8 cellular contexts compared by ENCODE assay signal in the genomic region with DNA sequence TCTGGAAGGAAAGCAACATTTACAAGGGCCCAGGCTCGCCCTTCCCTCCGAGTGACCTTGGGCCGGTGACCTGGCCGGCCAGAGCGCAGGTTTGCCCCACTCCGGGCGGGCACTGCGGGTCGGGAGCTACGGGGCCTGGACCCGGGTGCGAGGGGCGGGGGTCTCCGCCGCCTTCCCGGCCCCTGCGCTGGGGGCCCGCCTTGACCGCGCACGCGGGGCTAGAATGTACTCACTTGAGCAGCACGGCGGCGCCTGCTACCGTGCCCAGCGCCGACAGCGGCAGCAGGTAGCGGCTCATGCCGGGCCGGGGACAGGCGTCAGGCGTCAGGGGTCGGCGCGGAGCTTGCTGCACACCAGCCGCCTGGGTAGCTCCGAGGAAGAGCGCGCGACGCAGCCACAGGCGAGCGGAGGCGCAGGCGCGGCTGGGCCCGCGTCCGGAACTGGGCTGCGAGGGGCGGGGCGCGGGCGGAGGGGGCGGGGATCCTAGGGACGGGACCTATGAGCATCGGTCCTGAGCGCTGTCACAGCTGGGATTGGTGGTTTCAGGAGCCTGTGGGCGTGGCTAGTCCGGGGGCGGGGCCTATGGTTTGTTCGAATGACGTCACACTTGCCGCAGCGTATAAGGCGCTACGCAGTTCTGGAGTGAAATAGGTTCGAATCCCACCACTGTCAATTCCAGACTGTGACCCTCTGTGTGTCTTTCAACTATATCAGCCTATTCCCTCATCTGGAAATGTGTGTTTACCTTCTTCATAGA. TPM values are rescaled to one million over a fixed set of nuclear protein-coding genes. Genes with fewer than 3 reads are reported as not detected.
A peak's percentile ranks its signal among the peaks of the same experiment; 100 is the strongest.
DNase-seq lines count a peak whose midpoint lies in the region; ATAC-seq and TF ChIP-seq lines count a peak whose summit lies in the region.

A gene with protein sequence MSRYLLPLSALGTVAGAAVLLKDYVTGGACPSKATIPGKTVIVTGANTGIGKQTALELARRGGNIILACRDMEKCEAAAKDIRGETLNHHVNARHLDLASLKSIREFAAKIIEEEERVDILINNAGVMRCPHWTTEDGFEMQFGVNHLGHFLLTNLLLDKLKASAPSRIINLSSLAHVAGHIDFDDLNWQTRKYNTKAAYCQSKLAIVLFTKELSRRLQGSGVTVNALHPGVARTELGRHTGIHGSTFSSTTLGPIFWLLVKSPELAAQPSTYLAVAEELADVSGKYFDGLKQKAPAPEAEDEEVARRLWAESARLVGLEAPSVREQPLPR (minus strand): TSS at position 414 of the 757 bp plus-strand sequence. CDS start 116 bp downstream, at position 298.

- H3K9ac ChIP-seq in mucosa of stomach (ENCODE audit: low read length): peak within 1 kb of the TSS; percentile 71

- peaks cover 5 to 7% of the 10 kb centered on the region in 2 donors for H3K36me3 ChIP-seq in esophagus (ENCODE audit: control insufficient read depth in 2 of 2, insufficient read depth in 2 of 2, low read length in 1 of 2)
- H3K36me3 ChIP-seq in mucosa of stomach (ENCODE audit: control insufficient read depth, insufficient read depth, low read length): peaks cover 7% of the 10 kb centered on the region

- ATAC-seq in GM21619 (IDR thresholded peaks at IDR 0.05; ENCODE audit: unreplicated experiment): peak; percentile 90

- H3K4me3 ChIP-seq in esophagus (ENCODE audit: low read depth in 1 of 2, low read length in 2 of 2) (peak within 1 kb of the TSS; percentile 76 to 82), mucosa of stomach (ENCODE audit: low read length) (peak within 1 kb of the TSS; percentile 19)

- H3K4me1 ChIP-seq in esophagus (ENCODE audit: control insufficient read depth in 2 of 2, insufficient read depth in 2 of 2, low read length in 1 of 2) (peaks cover 0 to 2% of the 10 kb centered on the region in 2 donors), mucosa of stomach (ENCODE audit: control insufficient read depth, insufficient read depth, low read length) (peaks cover 11% of the 10 kb centered on the region)

- DNase-seq in DMS 273 (lab: John Stamatoyannopoulos, UW; ENCODE audit: unreplicated experiment) (peak; percentile 98), KG1 (lab: John Stamatoyannopoulos, UW) (peak; percentile 95), activated T-cell treated with anti-CD3 and anti-CD28 coated beads for 48 hours (ENCODE audit: low read depth) (peak; percentile 99)
- peak; percentile 92 to 98 for DNase-seq in stimulated activated CD8-positive, alpha-beta memory T cell treated with anti-CD3 and anti-CD28 coated beads, Interleukin-4, amount 100 ng/mL, for 4 hours (ENCODE audit: low read depth in 2 of 2, low spot score in 1 of 2)

- 2% methylated on average over 70 of the region's 70 CpGs for WGBS in esophagus, 2 donors

- no peaks in the 10 kb centered on the region for H3K27me3 ChIP-seq in esophagus (ENCODE audit: control insufficient read depth in 1 of 2, insufficient read depth in 2 of 2, low read length in 2 of 2)
- no peaks in the 10 kb centered on the region for H3K27me3 ChIP-seq in mucosa of stomach (ENCODE audit: control insufficient read depth, insufficient read depth, low read length)

- H3K9me3 ChIP-seq in esophagus (ENCODE audit: control insufficient read depth in 2 of 2, insufficient read depth in 1 of 2, low read depth in 1 of 2, low read length in 1 of 2): no peaks in the 10 kb centered on the region
- H3K9me3 ChIP-seq in mucosa of stomach (ENCODE audit: control insufficient read depth, low read length): no peaks in the 10 kb centered on the region

- H3K27ac ChIP-seq in esophagus (ENCODE audit: low read depth in 2 of 2, low read length in 1 of 2): peak within 1 kb of the TSS; percentile 58 to 65

TF ChIP-seq in PFSK-1, 5 proteins besides CTCF, POLR2A, EP300 and RAD21:
- TF ChIP-seq FOXP2 (optimal IDR thresholded peaks at IDR 0.05; ENCODE audit: borderline replicate concordance, extremely low read depth, extremely low read length, insufficient read depth): peak; percentile 67
- TF ChIP-seq POLR2AphosphoS5 (IDR thresholded peaks at IDR 0.05; ENCODE audit: low read depth, low read length): peak; percentile 66
- peak; percentile 59; the same call in 1 of the 2 replicates for TF ChIP-seq TAF1 (IDR thresholded peaks at IDR 0.05; ENCODE audit: borderline replicate concordance, insufficient read depth, low read length)
- TF ChIP-seq SIN3A (IDR thresholded peaks at IDR 0.05; ENCODE audit: borderline replicate concordance, insufficient read depth, low read length): no peak

RNA-seq across cellular contexts. Expression of the gene that starts here (rescaled TPM):
- 23.9 TPM for polyA plus RNA-seq in PFSK-1 (2012; ENCODE audit: insufficient read length, low read depth)
- polyA plus RNA-seq in esophagus: 10 to 100 TPM; 32.5 to 60.6 TPM

Comparison
In these comparisons a context has a peak if more than half of its experiments do, and no peak if none do; other contexts are left out.
1. Peak in every context shown above with its lines: DNase-seq, ATAC-seq, H3K4me3 ChIP-seq and H3K27ac ChIP-seq.